11 cellular contexts compared by ENCODE assay signal in genomic region chr22:44383652-44384562, GRCh38.
"Had no signal": no experiment of that assay in that cellular context is flagged by ENCODE, and none has a peak within 500 bp of the region (broad histone marks: within the 10 kb centered on the region; RNA-seq: fewer than 3 reads in every experiment).

No MANE protein-coding gene starts in this region.

- H3K4me3 ChIP-seq: body of pancreas, pancreas, SK-N-MC had no signal

- ATAC-seq: body of pancreas; pancreas; stimulated activated naive B cell treated with anti-CD40 and anti-IgM and Interleukin-4, amounts not matched to agents 10 μg/mL and 1 μg/mL and 100 μg/mL, for 72 hours; T-cell; WTC11 had no signal

- H3K4me1 ChIP-seq: body of pancreas, pancreas had no signal

- H3K36me3 ChIP-seq: pancreas had no signal

- H3K9me3 ChIP-seq: body of pancreas, pancreas had no signal

- H3K27ac ChIP-seq: body of pancreas, pancreas, SK-N-MC had no signal

- DNase-seq: activated CD4-positive, alpha-beta T cell treated with anti-CD3 and anti-CD28 coated beads, Interleukin-2, amount 10 ng/mL, durations not matched to agents 7 days and 5 days; body of pancreas; erythroblast; retina; stimulated activated CD4-positive, alpha-beta T cell treated with anti-CD3 and anti-CD28 coated beads, Interleukin-2, amount 100 ng/mL, for 24 hours; stimulated activated naive B cell treated with anti-CD40 and anti-IgM and Interleukin-4, amounts not matched to agents 10 μg/mL and 1 μg/mL and 100 μg/mL, for 72 hours; T-cell; trophoblast cell had no signal

- H3K27me3 ChIP-seq: body of pancreas, pancreas had no signal
